ENCODE assay signal across 27 cellular contexts in the genomic region with DNA sequence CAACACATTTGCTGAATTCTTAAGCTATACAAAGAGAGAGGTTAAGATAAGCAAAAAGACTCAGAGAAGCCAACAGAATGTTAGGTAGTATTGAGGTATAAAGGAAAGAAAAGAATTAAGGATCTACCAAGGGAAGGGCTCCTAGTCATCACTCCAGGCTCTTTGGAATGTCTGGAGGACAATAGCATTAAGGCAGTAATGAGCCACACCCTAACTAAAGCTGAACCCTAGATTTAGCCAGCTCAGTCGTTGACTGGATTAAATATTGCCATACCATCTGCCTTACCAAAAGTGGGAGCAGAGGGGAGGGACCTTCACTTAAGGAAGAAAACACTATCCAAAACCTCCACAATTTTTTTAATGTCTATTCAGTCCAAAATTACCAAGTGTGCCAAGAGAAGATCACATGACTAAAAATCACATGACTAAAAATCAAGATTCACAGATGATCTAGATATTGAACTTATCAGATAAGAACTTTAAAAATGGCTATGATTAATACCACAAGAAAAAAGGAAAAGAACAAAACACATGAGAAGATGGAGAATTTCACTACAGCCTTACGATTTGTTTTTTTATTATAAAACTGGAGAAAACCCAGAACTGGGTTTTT. TPM values are rescaled to one million over a fixed set of nuclear protein-coding genes. Genes with fewer than 3 reads are reported as not detected.
DNase-seq lines count a peak whose midpoint lies in the region; ATAC-seq and TF ChIP-seq lines count a peak whose summit lies in the region.
"Had no signal": no experiment of that assay in that cellular context is flagged by ENCODE, and none has a peak within 500 bp of the region (broad histone marks: within the 10 kb centered on the region; RNA-seq: fewer than 3 reads in every experiment).

No MANE protein-coding gene starts in this region.

- no peak overlapping the region for H3K4me2 ChIP-seq in osteoblast (ENCODE audit: insufficient read depth, low read length)
- H3K4me2 ChIP-seq: BLaER1 treated with 17β-estradiol and CSF1 and Interleukin-3, amounts not matched to agents 10 nM and 100 nM had no signal

- H3K9me3 ChIP-seq in SJSA1 (replicated peaks) (0 out of 2 replicates have a peak, but pooled peaks cover 4% of the 10 kb centered on the region), osteoblast (ENCODE audit: low read depth, low read length) (no peaks in the 10 kb centered on the region)
- H3K9me3 ChIP-seq: prostate gland had no signal

- DNase-seq in AG08395 (ENCODE audit: low spot score) = peak; percentile 10
- peak; percentile 35 for DNase-seq in HPDE6-E6E7 (ENCODE audit: extremely low spot score)
- DNase-seq in SJSA1 (ENCODE audit: low read depth in 1 of 2, low spot score in 2 of 2) = peak in 1 of 2 experiments; percentile 50
- peak; percentile 83 to 94 for DNase-seq in foreskin keratinocyte
- no peak for DNase-seq in stimulated activated CD4-positive, alpha-beta T cell treated with anti-CD3 and anti-CD28 coated beads, Interleukin-1b, Interleukin-23, amount 100 ng/mL, for 48 hours
- no peak for DNase-seq in NCI-H524 treated with DMSO at 0.1 percent for 48 hours (lab: John Stamatoyannopoulos, UW)
- no peak for DNase-seq in osteoblast (ENCODE audit: insufficient read length, low spot score, missing footprints)
- DNase-seq: activated B cell treated with CpG ODN at 0.5 μM for 24 hours; activated CD4-positive, alpha-beta T cell treated with anti-CD3 and anti-CD28 coated beads, Interleukin-2, amount 50 U/mL, for 4 hours; COR-L47; dermis blood vessel endothelial cell; DND-41; heart right ventricle; KG1; left colon; MV-4-11; NCI-H187; NCI-H69; stimulated activated CD4-positive, alpha-beta T cell treated with anti-CD3 and anti-CD28 coated beads, Interleukin-2, amount 100 ng/mL, for 24 hours; T-helper 9 cell; upper lobe of left lung had no signal

- H3K36me3 ChIP-seq in SJSA1 (no peaks in the 10 kb centered on the region), osteoblast (ENCODE audit: insufficient read depth, low read length) (no peaks in the 10 kb centered on the region)
- H3K36me3 ChIP-seq: prostate gland had no signal

- H2AFZ ChIP-seq in osteoblast (ENCODE audit: low read length) = no peak overlapping the region

- H3K4me1 ChIP-seq in SJSA1 (replicated peaks) (peaks cover 14% of the 10 kb centered on the region), foreskin keratinocyte (peaks cover 13% of the 10 kb centered on the region), osteoblast (ENCODE audit: insufficient read depth, low read length) (no peaks in the 10 kb centered on the region)
- H3K4me1 ChIP-seq: BLaER1 treated with 17β-estradiol and CSF1 and Interleukin-3, amounts not matched to agents 10 nM and 100 nM; prostate gland; upper lobe of left lung had no signal

- TF ChIP-seq CTCF in foreskin keratinocyte (conservative IDR thresholded peaks at IDR 0.05) (no peak), osteoblast (IDR thresholded peaks at IDR 0.05; ENCODE audit: extremely low read depth, low read depth, low read length) (no peak)

- no peak overlapping the region for H3K4me3 ChIP-seq in SJSA1
- H3K4me3 ChIP-seq in osteoblast (ENCODE audit: insufficient read depth, low read length) = no peak overlapping the region
- H3K4me3 ChIP-seq: BLaER1 treated with 17β-estradiol and CSF1 and Interleukin-3, amounts not matched to agents 10 nM and 100 nM; GM12878; heart right ventricle; prostate gland; upper lobe of left lung had no signal

- ATAC-seq in foreskin keratinocyte (peak; percentile 82), GM19023 (IDR thresholded peaks at IDR 0.05; ENCODE audit: unreplicated experiment) (no peak)
- ATAC-seq: GM12878, HCT116, left colon, Right ventricle myocardium inferior had no signal

- H4K20me1 ChIP-seq in osteoblast (ENCODE audit: insufficient read depth, low read length) = no peaks in the 10 kb centered on the region
- H4K20me1 ChIP-seq: BLaER1 treated with 17β-estradiol and CSF1 and Interleukin-3, amounts not matched to agents 10 nM and 100 nM had no signal

- no peaks in the 10 kb centered on the region for H3K79me2 ChIP-seq in osteoblast (ENCODE audit: insufficient read depth, low read length)

- H3K27ac ChIP-seq in SJSA1 (peak overlapping the region; percentile 84), foreskin keratinocyte (peak overlapping the region; percentile 73), osteoblast (ENCODE audit: low read depth, low read length) (no peak overlapping the region)
- H3K27ac ChIP-seq: BLaER1 treated with 17β-estradiol and CSF1 and Interleukin-3, amounts not matched to agents 10 nM and 100 nM; heart right ventricle; prostate gland; upper lobe of left lung had no signal

- no peaks in the 10 kb centered on the region for H3K27me3 ChIP-seq in SJSA1 (replicated peaks)
- H3K27me3 ChIP-seq in foreskin keratinocyte = no peaks in the 10 kb centered on the region
- no peaks in the 10 kb centered on the region for H3K27me3 ChIP-seq in osteoblast (ENCODE audit: insufficient read depth, low read length)
- H3K27me3 ChIP-seq: BLaER1 treated with 17β-estradiol and CSF1 and Interleukin-3, amounts not matched to agents 10 nM and 100 nM; heart right ventricle; upper lobe of left lung had no signal

RNA-seq across cellular contexts. Expression of gene EXOC6B, which starts 59.7 kb away (rescaled TPM):
- 11.2 and 26.5 TPM in 2 replicates for total RNA-seq in SJSA1 (2014; rRNA removed; shearing (Covaris generic))
- 35.8 and 42.7 TPM in 2 replicates for total RNA-seq in foreskin keratinocyte
- polyA plus RNA-seq in foreskin keratinocyte = 9.0 and 9.2 TPM in 2 replicates
- total RNA-seq in osteoblast = 24.5 and 24.6 TPM in 2 replicates

Comparison
In these comparisons a context has a peak if more than half of its experiments do, and no peak if none do; other contexts are left out.
1. DNase-seq: peak in AG08395 (single experiment), HPDE6-E6E7 (single experiment) and foreskin keratinocyte (2 of 2); none in stimulated activated CD4-positive, alpha-beta T cell treated with anti-CD3 and anti-CD28 coated beads, Interleukin-1b, Interleukin-23, amount 100 ng/mL, for 48 hours (single experiment), NCI-H524 treated with DMSO at 0.1 percent for 48 hours (single experiment) and osteoblast (single experiment).